Comparison of ENCODE assay signal across 1 cellular context in the genomic region with DNA sequence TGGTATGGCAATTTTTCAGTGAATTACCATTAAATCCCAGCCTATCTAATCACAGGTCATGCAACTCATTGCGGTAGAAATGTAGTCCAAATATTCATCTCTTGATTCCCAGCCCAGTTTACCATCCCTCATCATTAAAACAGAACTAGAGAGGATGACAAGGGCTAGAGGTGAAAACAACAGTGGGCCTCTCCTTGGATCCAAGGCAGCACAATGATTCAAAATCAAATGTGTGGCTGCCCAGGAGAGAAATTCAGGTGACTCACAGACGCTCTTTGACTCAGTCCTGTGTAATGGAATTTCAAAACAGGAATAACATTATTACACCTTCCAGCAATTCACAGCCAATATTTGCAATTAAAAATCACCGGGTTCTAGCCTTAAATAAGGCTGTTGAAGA.
TF ChIP-seq lines count a peak whose summit lies in the region.

No MANE protein-coding gene starts in this region.

TF ChIP-seq in IMR-90, 13 proteins besides CTCF, POLR2A, EP300 and RAD21 (continued from another document):
- TF ChIP-seq, protein P1, sequence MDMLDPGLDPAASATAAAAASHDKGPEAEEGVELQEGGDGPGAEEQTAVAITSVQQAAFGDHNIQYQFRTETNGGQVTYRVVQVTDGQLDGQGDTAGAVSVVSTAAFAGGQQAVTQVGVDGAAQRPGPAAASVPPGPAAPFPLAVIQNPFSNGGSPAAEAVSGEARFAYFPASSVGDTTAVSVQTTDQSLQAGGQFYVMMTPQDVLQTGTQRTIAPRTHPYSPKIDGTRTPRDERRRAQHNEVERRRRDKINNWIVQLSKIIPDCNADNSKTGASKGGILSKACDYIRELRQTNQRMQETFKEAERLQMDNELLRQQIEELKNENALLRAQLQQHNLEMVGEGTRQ (IDR thresholded peaks at IDR 0.05; ENCODE audit: low read depth, low read length), result no peak
- no peak for TF ChIP-seq SMC3 (IDR thresholded peaks at IDR 0.05; ENCODE audit: low read depth, low read length)
- TF ChIP-seq FOS (IDR thresholded peaks at IDR 0.05; ENCODE audit: low read depth, low read length), result no peak
- no peak for TF ChIP-seq RCOR1 (IDR thresholded peaks at IDR 0.05; ENCODE audit: insufficient replicate concordance, low read length)
- no peak for TF ChIP-seq MAFK (IDR thresholded peaks at IDR 0.05; ENCODE audit: low read depth, low read length)
- no peak for TF ChIP-seq RFX5 (IDR thresholded peaks at IDR 0.05; ENCODE audit: low read depth, low read length)
- no peak for TF ChIP-seq MAZ (IDR thresholded peaks at IDR 0.05; ENCODE audit: borderline replicate concordance, low read depth, low read length)
- TF ChIP-seq CHD1 (IDR thresholded peaks at IDR 0.05; ENCODE audit: low read depth, low read length), result no peak
- TF ChIP-seq MXI1 (IDR thresholded peaks at IDR 0.05; ENCODE audit: borderline replicate concordance, low read depth, low read length), result no peak
- no peak for TF ChIP-seq CEBPB (IDR thresholded peaks at IDR 0.05; ENCODE audit: low read depth, low read length)
- no peak for TF ChIP-seq NFE2L2 (IDR thresholded peaks at IDR 0.05; ENCODE audit: low read depth, low read length)
- no peak for TF ChIP-seq BHLHE40 (IDR thresholded peaks at IDR 0.05; ENCODE audit: low read depth, low read length)
TF ChIP-seq in IMR-90: peak in this region for 0.
